ENCODE assay signal across 21 cellular contexts in the genomic region with DNA sequence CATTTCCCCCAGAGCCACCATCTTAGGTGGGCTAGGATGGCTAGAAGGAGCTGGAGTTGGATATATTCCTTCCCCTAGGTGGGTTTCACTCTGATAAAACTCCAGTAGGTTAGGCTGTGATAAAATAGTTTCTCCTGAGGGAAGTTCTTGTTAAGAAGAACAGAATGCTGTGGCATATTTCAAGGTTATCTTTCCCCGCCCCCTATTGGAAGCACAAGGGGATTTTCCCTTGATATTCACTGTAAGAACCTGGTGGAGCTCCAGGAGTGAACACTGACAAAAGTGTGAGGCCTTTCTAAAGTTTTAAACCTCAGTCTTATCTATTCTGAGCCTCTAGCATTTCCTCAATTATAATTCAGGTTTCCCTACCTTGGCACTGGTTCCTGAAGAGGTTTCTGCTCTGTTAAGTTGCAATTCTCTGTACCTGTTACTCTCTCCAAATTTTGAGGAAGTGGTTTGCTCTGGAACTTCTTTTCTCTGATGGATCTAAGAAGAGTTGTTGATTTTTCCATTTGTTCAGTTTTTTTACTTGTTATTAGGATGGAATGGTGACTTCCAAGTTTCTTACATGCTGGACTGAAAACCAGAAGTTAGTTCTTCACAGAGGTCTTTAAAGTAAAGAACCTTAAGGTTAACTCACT.
DNase-seq lines count a peak whose midpoint lies in the region; ATAC-seq and TF ChIP-seq lines count a peak whose summit lies in the region.
"Had no signal": no experiment of that assay in that cellular context is flagged by ENCODE, and none has a peak within 500 bp of the region (broad histone marks: within the 10 kb centered on the region; RNA-seq: fewer than 3 reads in every experiment).

No MANE protein-coding gene starts in this region.

- no peaks in the 10 kb centered on the region for H3K4me1 ChIP-seq in mucosa of descending colon (ENCODE audit: low read depth)
- H3K4me1 ChIP-seq: BLaER1, breast epithelium had no signal

- H3K27ac Mint-ChIP-seq in neural crest cell (ENCODE audit: unreplicated experiment), result no peak overlapping the region
- H3K27ac Mint-ChIP-seq: activated T-helper 17 cell treated with anti-CD3 and anti-CD28 coated beads, Interleukin-2, amount 50 U/mL, for 72 hours; dendritic cell treated with granulocyte-macrophage colony-stimulating factor and Interleukin-4, amounts not matched to agents 40 ng/mL and 50 ng/mL, for 4 days had no signal

- TF ChIP-seq CTCF in choroid plexus epithelial cell (conservative IDR thresholded peaks at IDR 0.05; ENCODE audit: low read depth, low read length) (peak; percentile 14), neural crest cell (conservative IDR thresholded peaks at IDR 0.05) (peak; percentile 22), mucosa of descending colon (IDR thresholded peaks at IDR 0.05) (no peak)

- no peaks in the 10 kb centered on the region for H3K27me3 Mint-ChIP-seq in neural crest cell (ENCODE audit: low read depth)

- no peaks in the 10 kb centered on the region for H3K36me3 ChIP-seq in mucosa of descending colon (ENCODE audit: low read depth)
- H3K36me3 ChIP-seq: BLaER1, breast epithelium had no signal

- DNase-seq in NCI-H82 (lab: John Stamatoyannopoulos, UW), result peak; percentile 25
- no peak for DNase-seq in NCI-H82 treated with DMSO at 0.1 percent for 48 hours (lab: John Stamatoyannopoulos, UW; ENCODE audit: unreplicated experiment)
- DNase-seq in NCI-H226, result peak; percentile 41
- DNase-seq in choroid plexus epithelial cell (ENCODE audit: low read depth), result peak; percentile 31
- DNase-seq in neural crest cell (ENCODE audit: low read depth, low spot score), result no peak
- DNase-seq in mucosa of descending colon, result no peak
- no peak for DNase-seq in D341Med (ENCODE audit: low spot score)
- DNase-seq: 8988T; activated CD4-positive, alpha-beta T cell treated with anti-CD3 and anti-CD28 coated beads for 48 hours; left cardiac atrium; NCI-H1092; NCI-H2081 treated with DMSO at 0.1 percent for 48 hours; NCI-H524 treated with DMSO at 0.1 percent for 48 hours; PC-9; stimulated activated CD4-positive, alpha-beta T cell treated with anti-CD3 and anti-CD28 coated beads, Interleukin-12 subunit alpha, Interleukin-12 subunit beta, amount 100 ng/mL, for 4 hours; substantia nigra had no signal

- H3K4me1 Mint-ChIP-seq in neural crest cell, result no peaks in the 10 kb centered on the region
- H3K4me1 Mint-ChIP-seq: activated T-helper 17 cell treated with anti-CD3 and anti-CD28 coated beads, Interleukin-2, amount 50 U/mL, for 72 hours had no signal

- intact Hi-C loops in mucosa of descending colon (cut with DNase I, micrococcal nuclease), result no loop called here

- H3K4me3 Mint-ChIP-seq in neural crest cell, result no peak overlapping the region
- H3K4me3 Mint-ChIP-seq: activated T-helper 17 cell treated with anti-CD3 and anti-CD28 coated beads, Interleukin-2, amount 50 U/mL, for 72 hours; dendritic cell treated with granulocyte-macrophage colony-stimulating factor and Interleukin-4, amounts not matched to agents 40 ng/mL and 50 ng/mL, for 4 days had no signal

- H3K36me3 Mint-ChIP-seq in neural crest cell (ENCODE audit: low read depth), result no peaks in the 10 kb centered on the region

- H3K9me3 ChIP-seq in mucosa of descending colon, result no peaks in the 10 kb centered on the region
- H3K9me3 ChIP-seq: BLaER1, breast epithelium had no signal

- H3K4me3 ChIP-seq in choroid plexus epithelial cell (ENCODE audit: low read depth, low read length) (no peak overlapping the region), mucosa of descending colon (no peak overlapping the region)
- H3K4me3 ChIP-seq: BLaER1, breast epithelium, PC-9 had no signal

- ATAC-seq in mucosa of descending colon (no peak), HG03521 (IDR thresholded peaks at IDR 0.05; ENCODE audit: unreplicated experiment) (no peak)
- ATAC-seq: activated T-helper 17 cell treated with anti-CD3 and anti-CD28 coated beads, Interleukin-2, amount 50 U/mL, for 72 hours; left cardiac atrium had no signal

- H3K9me3 Mint-ChIP-seq in neural crest cell, result no peaks in the 10 kb centered on the region
- H3K9me3 Mint-ChIP-seq: activated T-helper 17 cell treated with anti-CD3 and anti-CD28 coated beads, Interleukin-2, amount 50 U/mL, for 72 hours; dendritic cell treated with granulocyte-macrophage colony-stimulating factor and Interleukin-4, amounts not matched to agents 40 ng/mL and 50 ng/mL, for 4 days had no signal

Comparison
In these comparisons a context has a peak if more than half of its experiments do, and no peak if none do; other contexts are left out.
1. DNase-seq: peak in NCI-H82 (single experiment), NCI-H226 (single experiment) and choroid plexus epithelial cell (single experiment); none in NCI-H82 treated with DMSO at 0.1 percent for 48 hours (single experiment), neural crest cell (single experiment), mucosa of descending colon (0 of 3) and D341Med (single experiment).